9 cellular contexts compared by ENCODE assay signal in genomic region chr5:81579525-81579924, GRCh38.
A peak's percentile ranks its signal among the peaks of the same experiment; 100 is the strongest.
DNase-seq lines count a peak whose midpoint lies in the region; ATAC-seq lines count a peak whose summit lies in the region.
"Had no signal": no experiment of that assay in that cellular context is flagged by ENCODE, and none has a peak within 500 bp of the region (broad histone marks: within the 10 kb centered on the region; RNA-seq: fewer than 3 reads in every experiment).

No MANE protein-coding gene starts in this region.

- POLR2A ChIA-PET in activated CD4-positive, alpha-beta memory T cell treated with anti-CD3 and anti-CD28 coated beads for 36 hours (lab: Charles Lee) = no interaction called here

- ATAC-seq in GM18861 (IDR thresholded peaks at IDR 0.05; ENCODE audit: unreplicated experiment) (peak; percentile 92), HG03159 (IDR thresholded peaks at IDR 0.05; ENCODE audit: unreplicated experiment) (peak; percentile 84), HG02642 (IDR thresholded peaks at IDR 0.05; ENCODE audit: poor library complexity, unreplicated experiment) (no peak)

- H3K36me3 Mint-ChIP-seq in activated CD4-positive, alpha-beta memory T cell treated with anti-CD3 and anti-CD28 coated beads for 36 hours = peaks cover 5% of the 10 kb centered on the region

- DNase-seq in NOMO-1 treated with dmso at 0.1 percent for 144 hours (lab: John Stamatoyannopoulos, UW; ENCODE audit: unreplicated experiment) = peak; percentile 59
- DNase-seq in iris pigment epithelial cell (ENCODE audit: low read depth) = peak; percentile 51
- no peak for DNase-seq in activated CD4-positive, alpha-beta memory T cell treated with anti-CD3 and anti-CD28 coated beads for 36 hours
- no peak for DNase-seq in activated T-cell treated with anti-CD3 and anti-CD28 coated beads for 4 hours
- DNase-seq in stimulated activated CD4-positive, alpha-beta T cell treated with anti-CD3 and anti-CD28 coated beads, Interleukin-1b, Interleukin-23, amount 100 ng/mL, for 48 hours = no peak

- CTCF ChIA-PET in activated CD4-positive, alpha-beta memory T cell treated with anti-CD3 and anti-CD28 coated beads for 36 hours (lab: Charles Lee) = no interaction called here

- H3K27me3 Mint-ChIP-seq in activated CD4-positive, alpha-beta memory T cell treated with anti-CD3 and anti-CD28 coated beads for 36 hours = no peaks in the 10 kb centered on the region
- H3K27me3 Mint-ChIP-seq: activated naive CD8-positive, alpha-beta T cell had no signal

- no peak overlapping the region for H3K4me3 Mint-ChIP-seq in activated CD4-positive, alpha-beta memory T cell treated with anti-CD3 and anti-CD28 coated beads for 36 hours
- H3K4me3 Mint-ChIP-seq: activated naive CD8-positive, alpha-beta T cell had no signal

- intact Hi-C loops in activated CD4-positive, alpha-beta memory T cell treated with anti-CD3 and anti-CD28 coated beads for 36 hours (cut with micrococcal nuclease) = no loop called here

- H3K9me3 Mint-ChIP-seq in activated CD4-positive, alpha-beta memory T cell treated with anti-CD3 and anti-CD28 coated beads for 36 hours = no peaks in the 10 kb centered on the region

- no peak overlapping the region for H3K27ac Mint-ChIP-seq in activated CD4-positive, alpha-beta memory T cell treated with anti-CD3 and anti-CD28 coated beads for 36 hours
- H3K27ac Mint-ChIP-seq: activated naive CD8-positive, alpha-beta T cell had no signal

- peaks cover 7% of the 10 kb centered on the region for H3K4me1 Mint-ChIP-seq in activated CD4-positive, alpha-beta memory T cell treated with anti-CD3 and anti-CD28 coated beads for 36 hours (ENCODE audit: low read depth)

Comparison
In these comparisons a context has a peak if more than half of its experiments do, and no peak if none do; other contexts are left out.
1. DNase-seq: peak in NOMO-1 treated with dmso at 0.1 percent for 144 hours (single experiment) and iris pigment epithelial cell (single experiment); none in activated CD4-positive, alpha-beta memory T cell treated with anti-CD3 and anti-CD28 coated beads for 36 hours (single experiment), activated T-cell treated with anti-CD3 and anti-CD28 coated beads for 4 hours (single experiment) and stimulated activated CD4-positive, alpha-beta T cell treated with anti-CD3 and anti-CD28 coated beads, Interleukin-1b, Interleukin-23, amount 100 ng/mL, for 48 hours (single experiment).